31 cellular contexts compared by ENCODE assay signal in the genomic region with DNA sequence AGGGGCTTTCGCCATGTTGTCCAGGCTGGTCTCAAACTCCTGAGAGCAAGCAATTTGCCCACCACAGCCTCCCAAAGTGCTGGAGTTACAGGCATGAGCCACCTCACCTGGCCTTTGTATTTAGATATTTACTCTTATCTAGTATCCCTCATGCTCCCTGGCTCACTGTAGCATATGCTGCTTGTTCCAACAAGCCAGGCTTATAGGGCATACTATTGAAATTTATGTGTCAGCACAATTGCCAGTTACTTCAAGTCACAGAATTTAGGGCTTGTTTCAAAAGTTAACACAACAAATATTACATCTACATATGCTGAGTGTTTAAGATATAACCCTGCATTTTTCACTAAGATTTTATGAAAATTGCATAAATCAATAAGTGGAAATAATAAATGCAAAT.
"Had no signal": no experiment of that assay in that cellular context is flagged by ENCODE, and none has a peak within 500 bp of the region (broad histone marks: within the 10 kb centered on the region; RNA-seq: fewer than 3 reads in every experiment).

No MANE protein-coding gene starts in this region.

- DNase-seq: activated CD4-positive, alpha-beta T cell treated with anti-CD3 and anti-CD28 coated beads for 36 hours; activated CD4-positive, CD25-positive, alpha-beta regulatory T cell; activated CD8-positive, alpha-beta memory T cell treated with anti-CD3 and anti-CD28 coated beads, Interleukin-2, amount 10 ng/mL, durations not matched to agents 7 days and 5 days; activated CD8-positive, alpha-beta T cell treated with anti-CD3 and anti-CD28 coated beads, Interleukin-2, amount 10 ng/mL, durations not matched to agents 7 days and 5 days; activated naive CD8-positive, alpha-beta T cell treated with anti-CD3 and anti-CD28 coated beads, Interleukin-2, amount 50 U/mL, for 24 hours; activated T-cell treated with anti-CD3 and anti-CD28 coated beads, Interleukin-2, amount 50 U/mL, for 48 hours; amygdala; dermis blood vessel endothelial cell; effector CD4-positive, alpha-beta T cell; foreskin fibroblast; heart left ventricle; hypothalamus; immature natural killer cell; natural killer cell; occipital lobe; psoas muscle; stimulated activated CD4-positive, alpha-beta T cell treated with anti-CD3 and anti-CD28 coated beads, Interleukin-1b, Interleukin-23, amount 100 ng/mL, for 48 hours; stimulated activated CD4-positive, alpha-beta T cell treated with anti-CD3 and anti-CD28 coated beads, Interleukin-4, amount 100 ng/mL, for 4 hours; stimulated activated CD8-positive, alpha-beta memory T cell treated with anti-CD3 and anti-CD28 coated beads, Interleukin-4, amount 100 ng/mL, for 48 hours; stomach; tibial artery; upper lobe of right lung had no signal

- H3K4me3 ChIP-seq: breast epithelium, heart left ventricle, neural progenitor cell, psoas muscle, smooth muscle cell, stomach, tibial artery, upper lobe of right lung had no signal

- H3K27me3 Mint-ChIP-seq: activated CD4-positive, alpha-beta T cell treated with anti-CD3 and anti-CD28 coated beads for 36 hours; activated CD8-positive, alpha-beta memory T cell treated with anti-CD3 and anti-CD28 coated beads, Interleukin-2, amount 10 ng/mL, durations not matched to agents 7 days and 5 days; activated naive CD4-positive, alpha-beta T cell treated with anti-CD3 and anti-CD28 coated beads, Interleukin-2, amount 50 U/mL, for 24 hours; central memory CD8-positive, alpha-beta T cell; memory B cell; stimulated activated memory B cell treated with anti-CD40 and anti-IgM and Interleukin-4, amounts not matched to agents 10 μg/mL and 1 μg/mL and 100 μg/mL, for 72 hours had no signal

- H3K36me3 Mint-ChIP-seq: activated CD8-positive, alpha-beta memory T cell treated with anti-CD3 and anti-CD28 coated beads, Interleukin-2, amount 10 ng/mL, durations not matched to agents 7 days and 5 days; activated naive CD4-positive, alpha-beta T cell treated with anti-CD3 and anti-CD28 coated beads, Interleukin-2, amount 50 U/mL, for 24 hours; immature natural killer cell; memory B cell; neural progenitor cell; stimulated activated memory B cell treated with anti-CD40 and anti-IgM and Interleukin-4, amounts not matched to agents 10 μg/mL and 1 μg/mL and 100 μg/mL, for 72 hours had no signal

- H3K4me1 ChIP-seq: breast epithelium, heart left ventricle, neural progenitor cell, parathyroid adenoma, psoas muscle, stomach, tibial artery, upper lobe of right lung had no signal

- H3K27ac ChIP-seq: breast epithelium, heart left ventricle, neural progenitor cell, parathyroid adenoma, psoas muscle, stomach, tibial artery, upper lobe of right lung had no signal

- H3K27me3 ChIP-seq: breast epithelium, heart left ventricle, neural progenitor cell, stomach, tibial artery, upper lobe of right lung had no signal

- H2AFZ ChIP-seq: neural progenitor cell, parathyroid adenoma had no signal

- H3K4me2 ChIP-seq: neural progenitor cell, smooth muscle cell had no signal

- H3K9me3 Mint-ChIP-seq: activated T-helper 2 cell treated with anti-CD3 and anti-CD28 coated beads, Interferon-gamma antibody, Interleukin-2, Interleukin-4, amounts not matched to agents 10 μg/mL and 5 μg/mL and 100 μg/mL, durations not matched to agents 14 hours and 24 hours and 36 hours; natural killer cell had no signal

- H3K9me3 ChIP-seq: breast epithelium, psoas muscle, stomach, tibial artery had no signal

- H3K9ac ChIP-seq: neural progenitor cell, parathyroid adenoma had no signal

- H3K79me2 ChIP-seq: parathyroid adenoma had no signal

- H3K27ac Mint-ChIP-seq: activated CD4-positive, alpha-beta T cell treated with anti-CD3 and anti-CD28 coated beads for 36 hours; activated CD8-positive, alpha-beta memory T cell treated with anti-CD3 and anti-CD28 coated beads, Interleukin-2, amount 10 ng/mL, durations not matched to agents 7 days and 5 days; activated CD8-positive, alpha-beta T cell treated with anti-CD3 and anti-CD28 coated beads, Interleukin-2, amount 10 ng/mL, durations not matched to agents 7 days and 5 days; activated naive CD4-positive, alpha-beta T cell treated with anti-CD3 and anti-CD28 coated beads, Interleukin-2, amount 50 U/mL, for 24 hours; activated naive CD8-positive, alpha-beta T cell treated with anti-CD3 and anti-CD28 coated beads, Interleukin-2, amount 50 U/mL, for 24 hours; activated T-helper 2 cell treated with anti-CD3 and anti-CD28 coated beads, Interferon-gamma antibody, Interleukin-2, Interleukin-4, amounts not matched to agents 10 μg/mL and 5 μg/mL and 100 μg/mL, durations not matched to agents 14 hours and 24 hours and 36 hours; immature natural killer cell; memory B cell; natural killer cell; neural progenitor cell; stimulated activated memory B cell treated with anti-CD40 and anti-IgM and Interleukin-4, amounts not matched to agents 10 μg/mL and 1 μg/mL and 100 μg/mL, for 72 hours had no signal

- H3K36me3 ChIP-seq: breast epithelium, heart left ventricle, neural progenitor cell, stomach, tibial artery, upper lobe of right lung had no signal

- ATAC-seq: activated CD4-positive, alpha-beta T cell treated with anti-CD3 and anti-CD28 coated beads for 36 hours; activated CD8-positive, alpha-beta memory T cell treated with anti-CD3 and anti-CD28 coated beads, Interleukin-2, amount 10 ng/mL, durations not matched to agents 7 days and 5 days; activated CD8-positive, alpha-beta T cell treated with anti-CD3 and anti-CD28 coated beads, Interleukin-2, amount 10 ng/mL, durations not matched to agents 7 days and 5 days; activated naive CD8-positive, alpha-beta T cell treated with anti-CD3 and anti-CD28 coated beads, Interleukin-2, amount 50 U/mL, for 24 hours; heart left ventricle; natural killer cell; psoas muscle; stimulated activated memory B cell treated with anti-CD40 and anti-IgM and Interleukin-4, amounts not matched to agents 10 μg/mL and 1 μg/mL and 100 μg/mL, for 72 hours; upper lobe of right lung had no signal

- H3K4me3 Mint-ChIP-seq: activated CD4-positive, alpha-beta T cell treated with anti-CD3 and anti-CD28 coated beads for 36 hours; activated CD8-positive, alpha-beta memory T cell treated with anti-CD3 and anti-CD28 coated beads, Interleukin-2, amount 10 ng/mL, durations not matched to agents 7 days and 5 days; activated CD8-positive, alpha-beta T cell treated with anti-CD3 and anti-CD28 coated beads, Interleukin-2, amount 10 ng/mL, durations not matched to agents 7 days and 5 days; activated naive CD4-positive, alpha-beta T cell treated with anti-CD3 and anti-CD28 coated beads, Interleukin-2, amount 50 U/mL, for 24 hours; activated naive CD8-positive, alpha-beta T cell treated with anti-CD3 and anti-CD28 coated beads, Interleukin-2, amount 50 U/mL, for 24 hours; central memory CD8-positive, alpha-beta T cell; immature natural killer cell; memory B cell; natural killer cell; neural progenitor cell; stimulated activated memory B cell treated with anti-CD40 and anti-IgM and Interleukin-4, amounts not matched to agents 10 μg/mL and 1 μg/mL and 100 μg/mL, for 72 hours had no signal

- H3K4me1 Mint-ChIP-seq: activated CD4-positive, alpha-beta T cell treated with anti-CD3 and anti-CD28 coated beads for 36 hours; activated CD8-positive, alpha-beta memory T cell treated with anti-CD3 and anti-CD28 coated beads, Interleukin-2, amount 10 ng/mL, durations not matched to agents 7 days and 5 days; activated naive CD4-positive, alpha-beta T cell treated with anti-CD3 and anti-CD28 coated beads, Interleukin-2, amount 50 U/mL, for 24 hours; activated naive CD8-positive, alpha-beta T cell treated with anti-CD3 and anti-CD28 coated beads, Interleukin-2, amount 50 U/mL, for 24 hours; central memory CD8-positive, alpha-beta T cell; immature natural killer cell; memory B cell; natural killer cell; stimulated activated memory B cell treated with anti-CD40 and anti-IgM and Interleukin-4, amounts not matched to agents 10 μg/mL and 1 μg/mL and 100 μg/mL, for 72 hours had no signal
